Comparison of ENCODE assay signal across 9 cellular contexts in genomic region chr13:76822691-76823267, GRCh38.
A peak's percentile ranks its signal among the peaks of the same experiment; 100 is the strongest.
DNase-seq lines count a peak whose midpoint lies in the region; ATAC-seq and TF ChIP-seq lines count a peak whose summit lies in the region.
"Had no signal": no experiment of that assay in that cellular context is flagged by ENCODE, and none has a peak within 500 bp of the region (broad histone marks: within the 10 kb centered on the region; RNA-seq: fewer than 3 reads in every experiment).

No MANE protein-coding gene starts in this region.

- peak; percentile 26 for TF ChIP-seq CTCF in GM12865 (IDR thresholded peaks at IDR 0.05; ENCODE audit: insufficient read depth, low read depth, low read length, missing control alignments)
- peak; percentile 46 for TF ChIP-seq CTCF in left ventricle myocardium inferior (IDR thresholded peaks at IDR 0.05; ENCODE audit: borderline replicate concordance)
- peak in 1 of 4 experiments; percentile 34 for TF ChIP-seq CTCF in uterus (IDR thresholded peaks at IDR 0.05)
- no peak for TF ChIP-seq CTCF in ovary (IDR thresholded peaks at IDR 0.05)
- TF ChIP-seq CTCF in Calu3 (IDR thresholded peaks at IDR 0.05; ENCODE audit: unreplicated experiment) = no peak

- H3K4me3 ChIP-seq in GM12865 (ENCODE audit: low read depth, low read length) (no peak overlapping the region), left ventricle myocardium inferior (no peak overlapping the region), uterus (no peak overlapping the region), ovary (no peak overlapping the region)

- H3K36me3 ChIP-seq in left ventricle myocardium inferior (no peaks in the 10 kb centered on the region), uterus (no peaks in the 10 kb centered on the region), ovary (no peaks in the 10 kb centered on the region)

- H3K27me3 ChIP-seq in left ventricle myocardium inferior (ENCODE audit: low read depth) = no peaks in the 10 kb centered on the region
- H3K27me3 ChIP-seq in uterus = no peaks in the 10 kb centered on the region
- no peaks in the 10 kb centered on the region for H3K27me3 ChIP-seq in ovary

- BruUV-seq in Calu3 (replicated peaks; lab: Mats Ljungman, UMichigan) = no TSS peak

- H3K4me3 Mint-ChIP-seq in Calu3 (ENCODE audit: low read depth, unreplicated experiment) = no peak overlapping the region
- H3K4me3 Mint-ChIP-seq: memory B cell had no signal

- H3K36me3 Mint-ChIP-seq in Calu3 (ENCODE audit: insufficient read depth, unreplicated experiment) = no peaks in the 10 kb centered on the region
- H3K36me3 Mint-ChIP-seq: memory B cell had no signal

- H3K27ac Mint-ChIP-seq in Calu3 (ENCODE audit: unreplicated experiment) = no peak overlapping the region

- H3K27me3 Mint-ChIP-seq in Calu3 (ENCODE audit: unreplicated experiment) = peaks cover 11% of the 10 kb centered on the region

- peak; percentile 54 for DNase-seq in GM12865 (ENCODE audit: low read depth)
- peak; percentile 60 for DNase-seq in RPMI7951 (ENCODE audit: low read depth)
- DNase-seq in left ventricle myocardium inferior = no peak
- DNase-seq in NCI-H2227 treated with DMSO at 0.1 percent for 48 hours (lab: John Stamatoyannopoulos, UW) = no peak
- DNase-seq in uterus = no peak
- no peak for DNase-seq in ovary
- no peak for DNase-seq in Calu3

- no peaks in the 10 kb centered on the region for H3K4me1 Mint-ChIP-seq in Calu3 (ENCODE audit: low read depth, unreplicated experiment)
- H3K4me1 Mint-ChIP-seq: memory B cell had no signal

- H3K27ac ChIP-seq in left ventricle myocardium inferior (replicated peaks) (peak overlapping the region; percentile 64), uterus (no peak overlapping the region), ovary (no peak overlapping the region)

- H3K9me3 Mint-ChIP-seq in Calu3 (ENCODE audit: low read depth, unreplicated experiment) = no peaks in the 10 kb centered on the region
- H3K9me3 Mint-ChIP-seq: memory B cell had no signal

- CTCF ChIA-PET in Calu3 (lab: Charles Lee) = interaction anchor here (1.3 kb wide), 1 partner anchor 63 kb away, joined by 5 read pairs; no protein-coding TSS in a partner anchor

- H3K9me3 ChIP-seq in left ventricle myocardium inferior (replicated peaks) = no peaks in the 10 kb centered on the region
- H3K9me3 ChIP-seq in uterus = no peaks in the 10 kb centered on the region
- H3K9me3 ChIP-seq in ovary = no peaks in the 10 kb centered on the region

- intact Hi-C loops in left ventricle myocardium inferior (cut with micrococcal nuclease) = loop anchor here (10.0 kb wide), 1 partner anchor 62 kb away; the partner anchor contains the start of gene KCTD12
- intact Hi-C loops in uterus (cut with DNase I; ENCODE audit: low total_unique reads) = no loop called here
- intact Hi-C loops in ovary (cut with DNase I) = no loop called here
- intact Hi-C loops in Calu3 (cut with micrococcal nuclease; ENCODE audit: unreplicated experiment) = loop anchor here (10.0 kb wide), 1 partner anchor 82 kb away; no protein-coding TSS in a partner anchor

- TF ChIP-seq POLR2A in uterus (IDR thresholded peaks at IDR 0.05) (no peak), ovary (IDR thresholded peaks at IDR 0.05) (no peak)

- ATAC-seq in HG02642 (IDR thresholded peaks at IDR 0.05; ENCODE audit: poor library complexity, unreplicated experiment) = peak; percentile 56

- H3K4me1 ChIP-seq in left ventricle myocardium inferior (peaks cover 16% of the 10 kb centered on the region), uterus (no peaks in the 10 kb centered on the region), ovary (ENCODE audit: insufficient read depth) (no peaks in the 10 kb centered on the region)

- 59 to 80% (median 66%) methylated on average over 2 of the region's 2 CpGs for WGBS in ovary, 3 donors

- TF ChIP-seq EP300 in ovary (IDR thresholded peaks at IDR 0.05) = no peak

Comparison
In these comparisons a context has a peak if more than half of its experiments do, and no peak if none do; other contexts are left out.
1. DNase-seq: peak in GM12865 (single experiment) and RPMI7951 (single experiment); none in left ventricle myocardium inferior (single experiment), NCI-H2227 treated with DMSO at 0.1 percent for 48 hours (single experiment), uterus (0 of 2), ovary (0 of 5) and Calu3 (single experiment).
2. CTCF ChIP-seq: peak in GM12865 (single experiment) and left ventricle myocardium inferior (single experiment); none in ovary (0 of 3) and Calu3 (single experiment).
3. intact Hi-C loops: an anchor here in left ventricle myocardium inferior (10.0 kb wide) and Calu3 (10.0 kb wide); none called in uterus and ovary.